1 cellular context compared by ENCODE assay signal in genomic region chr20:50673831-50674825, GRCh38.
A peak's percentile ranks its signal among the peaks of the same experiment; 100 is the strongest.
TF ChIP-seq lines count a peak whose summit lies in the region.

No MANE protein-coding gene starts in this region.

TF ChIP-seq in GM12878, 131 proteins besides CTCF, POLR2A, EP300 and RAD21:
- no peak for TF ChIP-seq NBN (IDR thresholded peaks at IDR 0.05)
- no peak for TF ChIP-seq CHD4 (IDR thresholded peaks at IDR 0.05)
- no peak for TF ChIP-seq HDAC2 (IDR thresholded peaks at IDR 0.05)
- no peak for TF ChIP-seq POLR2AphosphoS5 (IDR thresholded peaks at IDR 0.05; ENCODE audit: low read length)
- TF ChIP-seq SUZ12 (IDR thresholded peaks at IDR 0.05; ENCODE audit: unreplicated experiment): no peak
- peak in 1 of 2 experiments; percentile 50; a peak in 1 of 4 replicates for TF ChIP-seq ETV6 (conservative IDR thresholded peaks at IDR 0.05 in 1 of 2, IDR thresholded peaks at IDR 0.05 in 1 of 2; ENCODE audit: borderline replicate concordance in 1 of 2, low read depth in 1 of 2)
